12 cellular contexts compared by ENCODE assay signal in the genomic region with DNA sequence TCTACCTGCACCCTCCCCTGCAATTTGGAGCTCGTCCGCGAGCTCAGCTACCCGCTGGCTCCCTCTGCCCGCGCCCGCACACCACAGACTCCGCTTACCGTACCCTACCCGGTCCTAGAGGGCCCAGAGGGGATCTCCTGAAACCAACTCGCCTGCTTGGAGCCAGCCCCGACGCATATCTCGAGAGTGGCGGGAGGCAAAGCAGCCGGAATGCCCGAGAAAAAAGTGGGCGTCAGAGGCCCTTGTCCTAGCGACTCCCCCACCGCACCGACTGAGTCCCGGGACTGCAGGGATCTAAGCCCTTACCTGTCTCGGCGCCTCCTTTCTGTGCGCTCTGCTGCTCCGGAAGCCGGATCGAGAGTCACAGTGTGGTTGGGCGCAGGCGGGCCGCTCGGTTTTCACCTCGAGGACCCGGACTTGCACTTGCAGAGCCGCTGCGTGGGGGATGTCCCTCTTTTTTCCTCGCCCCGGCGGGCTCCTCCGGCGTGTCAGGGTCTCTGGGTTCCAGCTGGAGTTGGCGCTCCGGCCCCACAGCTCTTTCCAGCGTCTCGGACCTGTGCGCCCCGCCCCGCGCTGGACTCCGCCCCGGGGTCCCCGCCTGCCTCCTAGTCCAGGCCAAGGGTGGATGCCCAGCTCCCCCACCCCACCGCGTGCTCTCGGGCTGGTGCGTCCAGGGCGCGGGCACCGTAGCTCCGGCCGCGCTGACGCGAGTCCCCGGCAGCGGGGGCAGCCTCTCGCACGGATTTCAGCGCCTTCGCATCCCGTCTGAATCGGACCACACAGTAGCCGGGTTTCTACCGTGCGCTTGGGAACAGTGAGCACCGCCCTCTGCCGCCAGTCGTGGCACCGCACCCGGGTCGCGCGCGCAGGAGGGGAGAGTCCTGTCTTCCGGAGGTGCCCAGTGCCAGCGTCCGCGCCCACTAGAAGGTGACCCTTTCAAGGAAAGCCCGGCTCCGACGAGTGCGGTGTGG. TPM values are rescaled to one million over a fixed set of nuclear protein-coding genes. Genes with fewer than 3 reads are reported as not detected.
DNase-seq lines count a peak whose midpoint lies in the region; ATAC-seq and TF ChIP-seq lines count a peak whose summit lies in the region.
"Had no signal": no experiment of that assay in that cellular context is flagged by ENCODE, and none has a peak within 500 bp of the region (broad histone marks: within the 10 kb centered on the region; RNA-seq: fewer than 3 reads in every experiment).

A gene (minus strand): TSS at position 767 of the 971 bp plus-strand sequence. CDS start 2,585 bp downstream, outside the sequence.

- H3K36me3 Mint-ChIP-seq in activated T-cell treated with anti-CD3 and anti-CD28 coated beads, Interleukin-2, amount 50 U/mL, for 4 hours (ENCODE audit: insufficient read depth), result no peaks in the 10 kb centered on the region

- no peaks in the 10 kb centered on the region for H3K4me1 ChIP-seq in ES-I3 (ENCODE audit: insufficient read depth, low read length)
- no peaks in the 10 kb centered on the region for H3K4me1 ChIP-seq in SJCRH30
- H3K4me1 ChIP-seq in psoas muscle, result no peaks in the 10 kb centered on the region

- ATAC-seq in activated T-cell treated with anti-CD3 and anti-CD28 coated beads, Interleukin-2, amount 50 U/mL, for 4 hours, result peak; percentile 43 to 47
- no peak for ATAC-seq in psoas muscle
- ATAC-seq: naive thymus-derived CD4-positive, alpha-beta T cell had no signal

- H3K36me3 ChIP-seq in ES-I3 (ENCODE audit: insufficient read depth, low read length), result no peaks in the 10 kb centered on the region
- no peaks in the 10 kb centered on the region for H3K36me3 ChIP-seq in SJCRH30
- H3K36me3 ChIP-seq in psoas muscle (ENCODE audit: insufficient read depth in 1 of 2, low read depth in 1 of 2), result no peaks in the 10 kb centered on the region

- H3K9me3 Mint-ChIP-seq in activated T-cell treated with anti-CD3 and anti-CD28 coated beads, Interleukin-2, amount 50 U/mL, for 4 hours, result no peaks in the 10 kb centered on the region

- H3K27ac ChIP-seq in 22Rv1 (no peak within 1 kb of the TSS), SJCRH30 (no peak within 1 kb of the TSS), psoas muscle (no peak within 1 kb of the TSS)
- H3K27ac ChIP-seq: epithelial cell of prostate, HL-60 had no signal

- H3K4me1 Mint-ChIP-seq in activated T-cell treated with anti-CD3 and anti-CD28 coated beads, Interleukin-2, amount 50 U/mL, for 4 hours (ENCODE audit: low read depth), result peaks cover 2% of the 10 kb centered on the region
- H3K4me1 Mint-ChIP-seq: naive thymus-derived CD4-positive, alpha-beta T cell had no signal

- intact Hi-C loops in psoas muscle (cut with DNase I), result no loop called here

- H3K9me3 ChIP-seq in ES-I3 (ENCODE audit: control insufficient read depth, insufficient read depth, low read length) (no peaks in the 10 kb centered on the region), SJCRH30 (replicated peaks) (no peaks in the 10 kb centered on the region), psoas muscle (no peaks in the 10 kb centered on the region)

- peak within 1 kb of the TSS; percentile 81 for H3K9ac ChIP-seq in ES-I3 (ENCODE audit: low read depth, low read length)

- no peak within 1 kb of the TSS for H3K4me3 Mint-ChIP-seq in activated T-cell treated with anti-CD3 and anti-CD28 coated beads, Interleukin-2, amount 50 U/mL, for 4 hours

- peaks cover 52% of the 10 kb centered on the region for H3K27me3 Mint-ChIP-seq in activated T-cell treated with anti-CD3 and anti-CD28 coated beads, Interleukin-2, amount 50 U/mL, for 4 hours (ENCODE audit: low read depth)

- no peak within 1 kb of the TSS for H3K4me3 ChIP-seq in SJCRH30
- no peak within 1 kb of the TSS for H3K4me3 ChIP-seq in psoas muscle

- WGBS in psoas muscle, 3 donors, result 1% methylated on average over 86 to 92 of the region's 92 CpGs

- TF ChIP-seq CTCF in 22Rv1 (IDR thresholded peaks at IDR 0.05) (peak; percentile 33), psoas muscle (IDR thresholded peaks at IDR 0.05) (no peak)

- DNase-seq in activated T-cell treated with anti-CD3 and anti-CD28 coated beads, Interleukin-2, amount 50 U/mL, for 4 hours, result no peak
- DNase-seq in kidney tubule cell (ENCODE audit: low spot score) (peak; percentile 18), NCI-H748 (lab: John Stamatoyannopoulos, UW; ENCODE audit: unreplicated experiment) (no peak), SJCRH30 (no peak), psoas muscle (no peak)
- no peak for DNase-seq in central memory CD4-positive, alpha-beta T cell
- DNase-seq: NK-92 treated with Interleukin-12 subunit alpha and Interleukin-12 subunit beta, amount 100 ng/mL, for 24 hours had no signal

- H3K27me3 ChIP-seq in SJCRH30 (no peaks in the 10 kb centered on the region; the same call in 1 of the 2 replicates), psoas muscle (ENCODE audit: insufficient read depth in 3 of 3, low read length in 2 of 3) (peaks cover 0 to 42% (median 20%) of the 10 kb centered on the region in 3 donors)

RNA-seq across cellular contexts. Expression of the gene that starts here (rescaled TPM):
- total RNA-seq in activated T-cell treated with anti-CD3 and anti-CD28 coated beads, Interleukin-2, amount 50 U/mL, for 4 hours, result not detected
- not detected in 2 replicates for total RNA-seq in SJCRH30 (2014; rRNA removed; shearing (Covaris generic))
- total RNA-seq in psoas muscle, result not detected
- not detected for polyA plus RNA-seq in psoas muscle
- total RNA-seq: naive thymus-derived CD4-positive, alpha-beta T cell had no signal
- polyA plus RNA-seq: naive thymus-derived CD4-positive, alpha-beta T cell had no signal

Comparison
In these comparisons a context has a peak if more than half of its experiments do, and no peak if none do; other contexts are left out.
1. Peak in ATAC-seq in activated T-cell treated with anti-CD3 and anti-CD28 coated beads, Interleukin-2, amount 50 U/mL, for 4 hours; RNA of the gene not detected or under 1 TPM.